In genomic region chr19:662207-662961, GRCh38 we compare ENCODE assay signal across 1 cellular context.
TF ChIP-seq lines count a peak whose summit lies in the region.

No MANE protein-coding gene starts in this region.

TF ChIP-seq in HepG2, 621 proteins besides CTCF, POLR2A, EP300 and RAD21 (continued from another document and continues in another):
- TF ChIP-seq ZNF710 (CRISPR knock-in tag; IDR thresholded peaks at IDR 0.05; ENCODE audit: borderline replicate concordance) = no peak
- TF ChIP-seq CREBL2 (CRISPR knock-in tag; IDR thresholded peaks at IDR 0.05; ENCODE audit: borderline replicate concordance) = no peak
- TF ChIP-seq NONO (IDR thresholded peaks at IDR 0.05) = no peak
- TF ChIP-seq NONO (CRISPR knock-in tag; conservative IDR thresholded peaks at IDR 0.05) = no peak; the same call in 1 of the 2 replicates
- TF ChIP-seq USF2 (IDR thresholded peaks at IDR 0.05; ENCODE audit: low read depth, low read length) = no peak
- no peak for TF ChIP-seq USF2 (CRISPR knock-in tag; IDR thresholded peaks at IDR 0.05; ENCODE audit: borderline replicate concordance)
- TF ChIP-seq ZNF235 (CRISPR knock-in tag; IDR thresholded peaks at IDR 0.05; ENCODE audit: borderline replicate concordance) = no peak
- no peak for TF ChIP-seq ZNF770 (CRISPR knock-in tag; IDR thresholded peaks at IDR 0.05)
- TF ChIP-seq CENPX (CRISPR knock-in tag; IDR thresholded peaks at IDR 0.05) = no peak
- TF ChIP-seq ZBTB34 (CRISPR knock-in tag; IDR thresholded peaks at IDR 0.05) = no peak
- no peak for TF ChIP-seq THAP9 (CRISPR knock-in tag; IDR thresholded peaks at IDR 0.05; ENCODE audit: borderline replicate concordance)
- TF ChIP-seq CEBPB (IDR thresholded peaks at IDR 0.05; ENCODE audit: borderline replicate concordance, low read depth, low read length) = no peak
- TF ChIP-seq ATF6 (CRISPR knock-in tag; conservative IDR thresholded peaks at IDR 0.05) = no peak
- TF ChIP-seq NRL (CRISPR knock-in tag; IDR thresholded peaks at IDR 0.05; ENCODE audit: borderline replicate concordance) = no peak
- TF ChIP-seq ZBTB4 (CRISPR knock-in tag; IDR thresholded peaks at IDR 0.05; ENCODE audit: borderline replicate concordance) = no peak
- 0 out of 2 replicates have a peak, but pooled peaks have one; percentile 27 for TF ChIP-seq GATAD1 (CRISPR knock-in tag; IDR thresholded peaks at IDR 0.05)
- TF ChIP-seq NCOA2 (CRISPR knock-in tag; IDR thresholded peaks at IDR 0.05) = no peak
- TF ChIP-seq ZNF598 (CRISPR knock-in tag; IDR thresholded peaks at IDR 0.05; ENCODE audit: borderline replicate concordance) = no peak
- no peak for TF ChIP-seq ZNF383 (CRISPR knock-in tag; IDR thresholded peaks at IDR 0.05; ENCODE audit: borderline replicate concordance)
- no peak for TF ChIP-seq ZNF788 (CRISPR knock-in tag; IDR thresholded peaks at IDR 0.05; ENCODE audit: borderline replicate concordance)
- TF ChIP-seq ZNF12 (CRISPR knock-in tag; IDR thresholded peaks at IDR 0.05) = no peak
- TF ChIP-seq ZNF772 (CRISPR knock-in tag; IDR thresholded peaks at IDR 0.05) = no peak; the same call in 1 of the 2 replicates
- TF ChIP-seq GABPB1 (CRISPR knock-in tag; IDR thresholded peaks at IDR 0.05) = peak; percentile 69
- no peak for TF ChIP-seq ARNTL (CRISPR knock-in tag; IDR thresholded peaks at IDR 0.05)
- TF ChIP-seq ZNF83 (CRISPR knock-in tag; IDR thresholded peaks at IDR 0.05; ENCODE audit: borderline replicate concordance) = no peak
- TF ChIP-seq GATAD2A (CRISPR knock-in tag; IDR thresholded peaks at IDR 0.05) = no peak
- no peak for TF ChIP-seq ZNF260 (CRISPR knock-in tag; IDR thresholded peaks at IDR 0.05; ENCODE audit: borderline replicate concordance, low read depth)
- 0 out of 2 replicates have a peak, but pooled peaks have one; percentile 26 for TF ChIP-seq PITX1 (CRISPR knock-in tag; IDR thresholded peaks at IDR 0.05)
- TF ChIP-seq RORA (CRISPR knock-in tag; IDR thresholded peaks at IDR 0.05) = no peak
- no peak for TF ChIP-seq FOXA3 (CRISPR knock-in tag; IDR thresholded peaks at IDR 0.05)
- TF ChIP-seq ZNF547 (CRISPR knock-in tag; IDR thresholded peaks at IDR 0.05) = no peak
- TF ChIP-seq ZNF232 (CRISPR knock-in tag; IDR thresholded peaks at IDR 0.05; ENCODE audit: borderline replicate concordance) = no peak
- TF ChIP-seq HBP1 (CRISPR knock-in tag; IDR thresholded peaks at IDR 0.05; ENCODE audit: low read depth) = no peak
- TF ChIP-seq KAT8 (CRISPR knock-in tag; IDR thresholded peaks at IDR 0.05) = no peak
- no peak for TF ChIP-seq ARID3A (IDR thresholded peaks at IDR 0.05; ENCODE audit: low read depth, low read length)
- TF ChIP-seq ETS1 (CRISPR knock-in tag; IDR thresholded peaks at IDR 0.05) = no peak
- no peak for TF ChIP-seq ZNF749 (CRISPR knock-in tag; IDR thresholded peaks at IDR 0.05; ENCODE audit: borderline replicate concordance)
- TF ChIP-seq NR3C1 (CRISPR knock-in tag; IDR thresholded peaks at IDR 0.05) = no peak
- no peak for TF ChIP-seq NCOR1 (IDR thresholded peaks at IDR 0.05; ENCODE audit: borderline replicate concordance, low read length)
- no peak for TF ChIP-seq ZBTB3 (CRISPR knock-in tag; IDR thresholded peaks at IDR 0.05; ENCODE audit: borderline replicate concordance, low read depth)
- TF ChIP-seq SETDB1 (CRISPR knock-in tag; IDR thresholded peaks at IDR 0.05; ENCODE audit: borderline replicate concordance) = no peak
